In the genomic region with DNA sequence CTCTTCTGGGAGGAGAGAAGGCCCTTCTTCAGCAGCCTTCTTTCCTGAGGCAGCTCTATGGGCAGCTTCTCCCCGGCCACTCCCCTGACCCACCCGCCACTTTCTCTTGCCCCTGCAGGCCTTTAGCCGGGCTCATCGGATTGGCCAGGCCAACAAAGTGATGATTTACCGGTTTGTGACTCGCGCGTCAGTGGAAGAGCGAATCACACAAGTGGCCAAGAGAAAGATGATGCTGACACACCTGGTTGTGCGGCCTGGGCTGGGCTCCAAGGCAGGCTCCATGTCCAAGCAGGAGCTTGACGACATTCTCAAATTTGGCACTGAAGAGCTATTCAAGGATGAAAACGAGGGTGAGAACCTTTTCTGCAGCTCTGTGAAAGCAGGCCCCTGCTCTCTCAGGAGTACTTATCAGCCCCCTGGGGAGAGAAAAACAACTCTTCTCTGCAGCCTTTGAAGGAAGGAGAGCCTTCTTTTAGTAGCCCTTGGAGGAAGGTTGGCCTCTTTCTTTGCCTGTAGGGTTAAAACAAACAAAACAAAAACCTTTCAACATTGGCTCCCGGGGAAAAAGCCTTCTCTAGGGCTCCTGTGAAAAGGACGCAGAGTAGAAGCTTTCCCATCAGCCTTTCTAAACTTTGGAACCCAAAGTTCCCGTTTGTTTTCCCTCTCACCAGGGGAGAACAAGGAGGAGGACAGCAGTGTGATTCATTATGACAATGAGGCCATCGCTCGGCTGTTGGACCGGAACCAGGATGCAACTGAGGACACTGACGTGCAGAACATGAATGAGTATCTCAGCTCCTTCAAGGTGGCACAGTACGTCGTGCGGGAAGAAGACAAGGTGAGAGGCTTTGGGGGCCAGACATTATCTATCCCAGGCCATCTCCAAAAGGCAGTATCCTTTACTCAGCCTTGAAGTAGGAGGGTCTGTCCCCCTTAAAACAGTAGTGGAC, we compare ENCODE assay signal across 1 cellular context.
TF ChIP-seq lines count a peak whose summit lies in the region.

No MANE protein-coding gene starts in this region.

TF ChIP-seq in GM12878, 131 proteins besides CTCF, POLR2A, EP300 and RAD21:
- TF ChIP-seq SIX5 (IDR thresholded peaks at IDR 0.05; ENCODE audit: low read depth, low read length, severe bottlenecking) (no peak), ESRRA (IDR thresholded peaks at IDR 0.05; ENCODE audit: low read length) (no peak), RELA (IDR thresholded peaks at IDR 0.05; ENCODE audit: borderline replicate concordance, partially characterized antibody) (no peak), MEF2B (IDR thresholded peaks at IDR 0.05; ENCODE audit: partially characterized antibody, poor library complexity, severe bottlenecking) (no peak), RFX5 (IDR thresholded peaks at IDR 0.05; ENCODE audit: low read depth, low read length) (no peak), NFIC (IDR thresholded peaks at IDR 0.05; ENCODE audit: low read depth, low read length) (no peak), RAD51 (IDR thresholded peaks at IDR 0.05) (no peak), SRF (IDR thresholded peaks at IDR 0.05; ENCODE audit: low read depth in 2 of 2, low read length in 2 of 2) (no peak), CBX5 (IDR thresholded peaks at IDR 0.05; ENCODE audit: low read depth) (no peak), ATF7 (IDR thresholded peaks at IDR 0.05; ENCODE audit: low read depth) (no peak), TAF1 (IDR thresholded peaks at IDR 0.05; ENCODE audit: borderline replicate concordance, low read depth, low read length) (no peak), DPF2 (IDR thresholded peaks at IDR 0.05) (no peak)
- TF ChIP-seq, protein P1, sequence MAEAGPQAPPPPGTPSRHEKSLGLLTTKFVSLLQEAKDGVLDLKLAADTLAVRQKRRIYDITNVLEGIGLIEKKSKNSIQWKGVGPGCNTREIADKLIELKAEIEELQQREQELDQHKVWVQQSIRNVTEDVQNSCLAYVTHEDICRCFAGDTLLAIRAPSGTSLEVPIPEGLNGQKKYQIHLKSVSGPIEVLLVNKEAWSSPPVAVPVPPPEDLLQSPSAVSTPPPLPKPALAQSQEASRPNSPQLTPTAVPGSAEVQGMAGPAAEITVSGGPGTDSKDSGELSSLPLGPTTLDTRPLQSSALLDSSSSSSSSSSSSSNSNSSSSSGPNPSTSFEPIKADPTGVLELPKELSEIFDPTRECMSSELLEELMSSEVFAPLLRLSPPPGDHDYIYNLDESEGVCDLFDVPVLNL (IDR thresholded peaks at IDR 0.05; ENCODE audit: low read depth, low read length): no peak
- TF ChIP-seq, protein P2, sequence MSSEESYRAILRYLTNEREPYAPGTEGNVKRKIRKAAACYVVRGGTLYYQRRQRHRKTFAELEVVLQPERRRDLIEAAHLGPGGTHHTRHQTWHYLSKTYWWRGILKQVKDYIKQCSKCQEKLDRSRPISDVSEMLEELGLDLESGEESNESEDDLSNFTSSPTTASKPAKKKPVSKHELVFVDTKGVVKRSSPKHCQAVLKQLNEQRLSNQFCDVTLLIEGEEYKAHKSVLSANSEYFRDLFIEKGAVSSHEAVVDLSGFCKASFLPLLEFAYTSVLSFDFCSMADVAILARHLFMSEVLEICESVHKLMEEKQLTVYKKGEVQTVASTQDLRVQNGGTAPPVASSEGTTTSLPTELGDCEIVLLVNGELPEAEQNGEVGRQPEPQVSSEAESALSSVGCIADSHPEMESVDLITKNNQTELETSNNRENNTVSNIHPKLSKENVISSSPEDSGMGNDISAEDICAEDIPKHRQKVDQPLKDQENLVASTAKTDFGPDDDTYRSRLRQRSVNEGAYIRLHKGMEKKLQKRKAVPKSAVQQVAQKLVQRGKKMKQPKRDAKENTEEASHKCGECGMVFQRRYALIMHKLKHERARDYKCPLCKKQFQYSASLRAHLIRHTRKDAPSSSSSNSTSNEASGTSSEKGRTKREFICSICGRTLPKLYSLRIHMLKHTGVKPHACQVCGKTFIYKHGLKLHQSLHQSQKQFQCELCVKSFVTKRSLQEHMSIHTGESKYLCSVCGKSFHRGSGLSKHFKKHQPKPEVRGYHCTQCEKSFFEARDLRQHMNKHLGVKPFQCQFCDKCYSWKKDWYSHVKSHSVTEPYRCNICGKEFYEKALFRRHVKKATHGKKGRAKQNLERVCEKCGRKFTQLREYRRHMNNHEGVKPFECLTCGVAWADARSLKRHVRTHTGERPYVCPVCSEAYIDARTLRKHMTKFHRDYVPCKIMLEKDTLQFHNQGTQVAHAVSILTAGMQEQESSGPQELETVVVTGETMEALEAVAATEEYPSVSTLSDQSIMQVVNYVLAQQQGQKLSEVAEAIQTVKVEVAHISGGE (CRISPR knock-in tag; IDR thresholded peaks at IDR 0.05): no peak
- TF ChIP-seq, protein P3, sequence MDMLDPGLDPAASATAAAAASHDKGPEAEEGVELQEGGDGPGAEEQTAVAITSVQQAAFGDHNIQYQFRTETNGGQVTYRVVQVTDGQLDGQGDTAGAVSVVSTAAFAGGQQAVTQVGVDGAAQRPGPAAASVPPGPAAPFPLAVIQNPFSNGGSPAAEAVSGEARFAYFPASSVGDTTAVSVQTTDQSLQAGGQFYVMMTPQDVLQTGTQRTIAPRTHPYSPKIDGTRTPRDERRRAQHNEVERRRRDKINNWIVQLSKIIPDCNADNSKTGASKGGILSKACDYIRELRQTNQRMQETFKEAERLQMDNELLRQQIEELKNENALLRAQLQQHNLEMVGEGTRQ (IDR thresholded peaks at IDR 0.05; ENCODE audit: borderline replicate concordance, low read depth, low read length): no peak
- TF ChIP-seq, protein P4, sequence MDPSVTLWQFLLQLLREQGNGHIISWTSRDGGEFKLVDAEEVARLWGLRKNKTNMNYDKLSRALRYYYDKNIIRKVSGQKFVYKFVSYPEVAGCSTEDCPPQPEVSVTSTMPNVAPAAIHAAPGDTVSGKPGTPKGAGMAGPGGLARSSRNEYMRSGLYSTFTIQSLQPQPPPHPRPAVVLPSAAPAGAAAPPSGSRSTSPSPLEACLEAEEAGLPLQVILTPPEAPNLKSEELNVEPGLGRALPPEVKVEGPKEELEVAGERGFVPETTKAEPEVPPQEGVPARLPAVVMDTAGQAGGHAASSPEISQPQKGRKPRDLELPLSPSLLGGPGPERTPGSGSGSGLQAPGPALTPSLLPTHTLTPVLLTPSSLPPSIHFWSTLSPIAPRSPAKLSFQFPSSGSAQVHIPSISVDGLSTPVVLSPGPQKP (IDR thresholded peaks at IDR 0.05; ENCODE audit: low read depth, low read length): no peak
